ENCODE assay signal across 8 cellular contexts in the genomic region with DNA sequence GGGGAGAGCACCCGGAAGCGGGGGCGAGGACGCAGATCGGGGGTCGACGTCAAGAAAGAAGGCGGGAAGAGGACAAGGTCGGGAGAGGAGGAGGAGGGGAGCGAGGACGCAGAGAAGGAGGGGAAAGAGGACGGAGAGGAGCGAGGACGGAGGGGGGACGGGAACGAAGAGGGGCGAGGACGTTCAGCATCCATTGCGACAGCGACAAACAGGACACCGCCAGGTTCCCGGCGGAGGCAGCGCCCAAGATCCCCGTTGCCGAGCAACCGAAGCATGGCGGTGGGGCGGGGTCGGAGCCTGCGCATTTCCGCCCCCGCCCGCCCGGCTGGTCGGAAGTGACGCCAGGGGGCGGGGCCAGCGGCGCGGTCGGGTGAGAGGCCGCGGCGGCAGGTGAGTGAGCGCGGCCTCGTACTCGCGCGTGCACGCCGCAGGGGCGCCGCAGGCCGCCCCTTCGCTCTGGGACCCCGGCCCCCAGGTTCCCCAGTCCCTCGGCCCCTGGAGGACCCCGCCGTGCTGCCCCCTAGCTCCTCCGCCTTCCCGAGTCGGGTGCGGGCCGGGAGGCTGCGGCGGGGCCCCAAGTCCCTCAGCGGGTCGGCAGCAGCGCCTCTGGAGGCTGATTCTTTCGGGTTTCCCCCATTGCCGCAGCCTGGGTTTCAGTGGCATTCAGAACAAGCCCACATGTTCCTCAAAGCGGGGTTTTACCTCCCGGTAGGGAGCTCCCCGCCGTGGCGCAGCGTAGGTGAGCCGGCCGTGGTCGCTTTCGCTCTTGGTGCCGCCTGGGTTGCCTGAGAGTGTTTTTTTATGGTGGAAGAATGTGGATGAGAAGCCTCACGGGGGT. TPM values are rescaled to one million over a fixed set of nuclear protein-coding genes. Genes with fewer than 3 reads are reported as not detected.
A peak's percentile ranks its signal among the peaks of the same experiment; 100 is the strongest.
DNase-seq lines count a peak whose midpoint lies in the region; ATAC-seq and TF ChIP-seq lines count a peak whose summit lies in the region.

A gene with protein sequence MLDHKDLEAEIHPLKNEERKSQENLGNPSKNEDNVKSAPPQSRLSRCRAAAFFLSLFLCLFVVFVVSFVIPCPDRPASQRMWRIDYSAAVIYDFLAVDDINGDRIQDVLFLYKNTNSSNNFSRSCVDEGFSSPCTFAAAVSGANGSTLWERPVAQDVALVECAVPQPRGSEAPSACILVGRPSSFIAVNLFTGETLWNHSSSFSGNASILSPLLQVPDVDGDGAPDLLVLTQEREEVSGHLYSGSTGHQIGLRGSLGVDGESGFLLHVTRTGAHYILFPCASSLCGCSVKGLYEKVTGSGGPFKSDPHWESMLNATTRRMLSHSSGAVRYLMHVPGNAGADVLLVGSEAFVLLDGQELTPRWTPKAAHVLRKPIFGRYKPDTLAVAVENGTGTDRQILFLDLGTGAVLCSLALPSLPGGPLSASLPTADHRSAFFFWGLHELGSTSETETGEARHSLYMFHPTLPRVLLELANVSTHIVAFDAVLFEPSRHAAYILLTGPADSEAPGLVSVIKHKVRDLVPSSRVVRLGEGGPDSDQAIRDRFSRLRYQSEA (plus strand): TSS at position 354 of the 838 bp plus-strand sequence. CDS start 19,593 bp downstream, outside the sequence.

- peak in 3 of 4 experiments; percentile 27 to 62 (median 59) for TF ChIP-seq CTCF in uterus (IDR thresholded peaks at IDR 0.05)

- ATAC-seq in GM18505 (IDR thresholded peaks at IDR 0.05; ENCODE audit: unreplicated experiment) (peak; percentile 79), HG02970 (IDR thresholded peaks at IDR 0.05; ENCODE audit: low FRiP score, unreplicated experiment) (peak; percentile 89), right cardiac atrium (peak; percentile 95 to 96)

- peak; percentile 65 for DNase-seq in NCI-H187 treated with DMSO at 0.1 percent for 48 hours (lab: John Stamatoyannopoulos, UW)
- peak; percentile 87 to 95 (median 93) for DNase-seq in T-helper 2 cell
- peak; percentile 96 to 98 (median 97) for DNase-seq in right cardiac atrium
- DNase-seq in putamen (ENCODE audit: low spot score) = peak; percentile 92
- peak; percentile 92 for DNase-seq in uterus

- under 1% methylated on average over 85 of the region's 85 CpGs for WGBS in right cardiac atrium

- H3K4me1 ChIP-seq in right cardiac atrium (ENCODE audit: control insufficient read depth, insufficient read depth, low read length) = no peaks in the 10 kb centered on the region
- H3K4me1 ChIP-seq in uterus = no peaks in the 10 kb centered on the region

- H3K27ac ChIP-seq in angular gyrus (ENCODE audit: low read depth, low read length) = peak within 1 kb of the TSS; percentile 94
- peak within 1 kb of the TSS; percentile 90 for H3K27ac ChIP-seq in right cardiac atrium (ENCODE audit: low read length)
- peak within 1 kb of the TSS; percentile 88 to 94 for H3K27ac ChIP-seq in uterus

- no peaks in the 10 kb centered on the region for H3K9me3 ChIP-seq in right cardiac atrium (ENCODE audit: control insufficient read depth, low read length)
- no peaks in the 10 kb centered on the region for H3K9me3 ChIP-seq in uterus

- no peaks in the 10 kb centered on the region for H3K36me3 ChIP-seq in uterus

- H3K27me3 ChIP-seq in right cardiac atrium (ENCODE audit: control insufficient read depth, insufficient read depth) (no peaks in the 10 kb centered on the region), uterus (no peaks in the 10 kb centered on the region)

- TF ChIP-seq POLR2A in GM18505 (IDR thresholded peaks at IDR 0.05; ENCODE audit: borderline replicate concordance, extremely low read depth, insufficient read depth, insufficient read length) (peak; percentile 97), uterus (IDR thresholded peaks at IDR 0.05) (peak; percentile 96 to 98)

- intact Hi-C loops in right cardiac atrium (cut with DNase I) (loop anchor here in 2 of 4 donors (5.0 to 10.0 kb wide), 2 partner anchors 118 to 120 kb away; a partner anchor contains a TSS), uterus (cut with DNase I; ENCODE audit: low total_unique reads) (no loop called here)

- peak within 1 kb of the TSS; percentile 81 for H3K4me3 ChIP-seq in right cardiac atrium (ENCODE audit: low read length)
- peak within 1 kb of the TSS; percentile 51 to 70 for H3K4me3 ChIP-seq in uterus

RNA-seq across cellular contexts. Expression of the gene that starts here (rescaled TPM):
- 100 to 1,000 TPM; 131 to 145 (median 139) TPM for total RNA-seq in right cardiac atrium
- 171 TPM for polyA plus RNA-seq in right cardiac atrium
- 10 to 100 TPM in 2 of 4 donors, 1 to 10 TPM in 2; 5.6 to 65.5 (median 30.1) TPM for total RNA-seq in uterus

Comparison
In these comparisons a context has a peak if more than half of its experiments do, and no peak if none do; other contexts are left out.
1. Peak in every context shown above with its lines: DNase-seq, ATAC-seq, H3K4me3 ChIP-seq and H3K27ac ChIP-seq.